ENCODE assay signal across 13 cellular contexts in the genomic region with DNA sequence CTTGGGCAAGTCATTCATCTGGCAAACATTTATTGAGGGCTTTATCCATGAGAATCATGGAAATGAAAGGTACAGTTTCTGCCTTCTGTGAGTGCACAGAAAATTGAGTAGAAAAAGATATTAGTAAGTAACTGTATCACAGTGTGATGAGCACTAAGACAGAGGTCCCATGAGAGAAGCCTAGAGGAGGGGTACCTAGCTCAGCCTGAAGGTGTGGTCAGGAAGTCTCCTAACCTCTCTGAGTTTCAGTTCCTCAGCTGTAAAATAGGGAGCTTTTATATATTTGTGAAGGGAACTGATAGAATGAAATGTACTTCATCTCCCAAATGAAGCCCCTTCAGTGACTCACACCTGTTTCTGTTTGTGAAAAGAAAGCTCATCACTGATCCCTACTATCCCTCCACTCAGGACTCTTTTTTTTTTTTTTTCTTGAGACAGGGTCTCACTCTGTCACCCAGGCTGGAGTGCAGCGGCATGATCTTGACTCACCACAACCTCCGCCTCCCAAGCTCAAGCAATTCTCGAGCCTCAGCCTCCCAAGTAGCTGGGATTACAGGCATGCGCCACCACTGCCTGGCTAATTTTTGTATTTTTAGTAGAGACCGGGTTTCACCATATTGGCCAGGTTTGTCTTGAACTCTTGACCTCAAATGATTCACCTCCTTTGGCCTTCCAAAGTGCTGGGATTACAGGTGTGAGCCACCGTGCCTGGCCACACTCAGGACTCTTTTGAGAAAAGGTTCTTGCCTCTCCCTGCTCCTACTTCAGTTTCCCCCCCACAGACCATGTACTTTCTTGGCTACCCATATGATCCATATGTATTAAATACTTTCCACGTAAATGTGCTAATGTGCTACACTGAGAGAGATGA.
A peak's percentile ranks its signal among the peaks of the same experiment; 100 is the strongest.
DNase-seq lines count a peak whose midpoint lies in the region; ATAC-seq and TF ChIP-seq lines count a peak whose summit lies in the region.
"Had no signal": no experiment of that assay in that cellular context is flagged by ENCODE, and none has a peak within 500 bp of the region (broad histone marks: within the 10 kb centered on the region; RNA-seq: fewer than 3 reads in every experiment).

No MANE protein-coding gene starts in this region.

- no peaks in the 10 kb centered on the region for H3F3A ChIP-seq in GM23248 (ENCODE audit: insufficient read depth)

- H3K27ac ChIP-seq in SK-N-MC (0 out of 2 replicates have a peak overlapping the region, but pooled peaks have one; percentile 50), coronary artery (no peak overlapping the region), suprapubic skin (no peak overlapping the region), GM23248 (no peak overlapping the region)

- TF ChIP-seq EP300 in suprapubic skin (IDR thresholded peaks at IDR 0.05), result no peak

- TF ChIP-seq POLR2A in suprapubic skin (IDR thresholded peaks at IDR 0.05), result no peak

- no peaks in the 10 kb centered on the region for H3K79me2 ChIP-seq in GM23248 (ENCODE audit: insufficient read depth)

- H3K9me3 ChIP-seq in SK-N-MC (ENCODE audit: low read depth, low read length) (no peaks in the 10 kb centered on the region), suprapubic skin (no peaks in the 10 kb centered on the region), GM23248 (ENCODE audit: low read depth) (no peaks in the 10 kb centered on the region)

- no peak for TF ChIP-seq CTCF in GM10248 (IDR thresholded peaks at IDR 0.05; ENCODE audit: control extremely low read depth, extremely low read depth, low read depth, missing control alignments)
- TF ChIP-seq CTCF in coronary artery (IDR thresholded peaks at IDR 0.05), result no peak
- no peak for TF ChIP-seq CTCF in suprapubic skin (IDR thresholded peaks at IDR 0.05)

- no peak overlapping the region for H3K4me2 ChIP-seq in GM23248 (ENCODE audit: unreplicated experiment)

- POLR2A ChIA-PET in GM10248 (lab: Yijun Ruan, JAX), result interaction anchor here (1.4 to 5.9 kb wide), 2 partner anchors 16 to 21 kb away, joined by 3 to 50 read pairs; no protein-coding TSS in a partner anchor

- no peaks in the 10 kb centered on the region for H3K36me3 ChIP-seq in SK-N-MC (ENCODE audit: insufficient read depth, low read length)
- no peaks in the 10 kb centered on the region for H3K36me3 ChIP-seq in suprapubic skin
- H3K36me3 ChIP-seq in GM23248 (ENCODE audit: low read depth), result no peaks in the 10 kb centered on the region

- DNase-seq in GM10248 (ENCODE audit: extremely low spot score) (peak; percentile 50), SK-N-MC (ENCODE audit: low read depth, low spot score) (no peak), coronary artery (ENCODE audit: low spot score) (no peak), NCI-H1105 (lab: John Stamatoyannopoulos, UW) (no peak), suprapubic skin (ENCODE audit: low spot score in 2 of 2) (no peak), GM23248 (no peak)
- DNase-seq: activated CD4-positive, CD25-positive, alpha-beta regulatory T cell; DMS53; naive thymus-derived CD8-positive, alpha-beta T cell; NCI-H2227 treated with DMSO at 0.1 percent for 48 hours; stimulated activated CD4-positive, alpha-beta T cell treated with anti-CD3 and anti-CD28 coated beads, Interleukin-2, amount 100 ng/mL, for 48 hours had no signal

- H3K9ac ChIP-seq in SK-N-MC (ENCODE audit: insufficient read length) (peak overlapping the region; percentile 37), GM23248 (no peak overlapping the region)

- H3K27me3 ChIP-seq in suprapubic skin (no peaks in the 10 kb centered on the region), GM23248 (replicated peaks; ENCODE audit: insufficient read depth) (no peaks in the 10 kb centered on the region)

- in situ Hi-C loops in GM23248 (cut with MboI), result no loop called here

- peak; percentile 65 for ATAC-seq in GM19351 (IDR thresholded peaks at IDR 0.05; ENCODE audit: unreplicated experiment)
- peak; percentile 43 for ATAC-seq in HG02973 (IDR thresholded peaks at IDR 0.05; ENCODE audit: unreplicated experiment)

- H3K4me3 ChIP-seq in SK-N-MC, result no peak overlapping the region
- no peak overlapping the region for H3K4me3 ChIP-seq in coronary artery
- no peak overlapping the region for H3K4me3 ChIP-seq in suprapubic skin
- H3K4me3 ChIP-seq in GM23248, result no peak overlapping the region

- H4K20me1 ChIP-seq in GM23248 (ENCODE audit: insufficient read depth), result no peaks in the 10 kb centered on the region

- CTCF ChIA-PET in GM10248 (lab: Yijun Ruan, JAX), result interaction anchor here (0.6 to 4.5 kb wide), 15 partner anchors 9 to 154 kb away, joined by 3 to 41 read pairs (median 3); no protein-coding TSS in a partner anchor

- no peak overlapping the region for H2AFZ ChIP-seq in GM23248

- no peaks in the 10 kb centered on the region for H3K9me2 ChIP-seq in GM23248 (ENCODE audit: insufficient read depth)

- WGBS in suprapubic skin, result 87% methylated on average over 7 of the region's 7 CpGs
- WGBS in GM23248 (ENCODE audit: low coverage in 1 of 2, low lambda C conversion rate in 2 of 2, missing lambda C conversion rate in 2 of 2), 2 experiments, result 82 to 84% methylated on average over 7 of the region's 7 CpGs

- H3K4me1 ChIP-seq in suprapubic skin, result peaks cover 20% of the 10 kb centered on the region
- H3K4me1 ChIP-seq in GM23248 (ENCODE audit: insufficient read depth), result no peaks in the 10 kb centered on the region
